8 cellular contexts compared by ENCODE assay signal in the genomic region with DNA sequence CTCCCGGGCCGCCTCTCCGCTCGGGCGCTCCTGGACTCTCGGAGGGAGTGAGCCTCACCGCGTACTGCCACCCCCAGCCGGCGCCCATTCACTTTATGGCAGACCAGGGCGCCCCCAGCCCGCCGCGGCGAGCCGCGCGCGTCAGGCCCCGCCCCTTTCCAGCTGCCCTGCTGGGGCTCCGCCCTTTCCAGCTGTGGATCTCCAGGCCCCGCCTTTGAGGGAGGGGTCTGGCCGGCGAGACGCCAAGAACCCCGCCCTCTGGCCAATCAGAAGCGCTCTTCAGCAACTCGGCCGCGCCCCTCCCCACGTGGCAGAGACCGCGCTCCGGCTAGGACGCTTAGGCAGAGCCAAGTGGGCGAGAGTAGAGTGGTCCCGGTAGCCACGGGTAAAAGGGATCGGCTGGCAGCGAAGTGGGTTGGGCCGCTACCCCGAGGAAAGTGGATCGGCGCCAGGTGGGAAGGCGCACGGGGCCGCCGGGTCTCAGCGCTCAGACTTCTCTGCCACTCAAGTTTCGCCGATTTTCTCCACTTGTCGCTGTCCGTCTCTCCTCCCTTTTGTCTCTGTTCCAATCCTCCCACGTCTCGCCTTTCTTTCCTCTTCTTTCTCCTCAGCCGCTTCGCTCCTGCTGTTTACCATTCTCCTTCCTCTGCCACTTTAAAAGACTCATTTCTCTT. TPM values are rescaled to one million over a fixed set of nuclear protein-coding genes. Genes with fewer than 3 reads are reported as not detected.
DNase-seq lines count a peak whose midpoint lies in the region; ATAC-seq and TF ChIP-seq lines count a peak whose summit lies in the region.

Gene PITX3 (minus strand): TSS at position 69 of the 674 bp plus-strand sequence. CDS start 9,432 bp downstream, outside the sequence.

- DNase-seq in NOMO-1 (lab: John Stamatoyannopoulos, UW; ENCODE audit: unreplicated experiment in 2 of 2) (peak; percentile 57 to 67), activated T-cell treated with anti-CD3 and anti-CD28 coated beads for 24 hours (ENCODE audit: low read depth) (peak; percentile 90), epithelial cell of esophagus (ENCODE audit: low read depth) (peak; percentile 95), mucosa of descending colon (peak; percentile 92 to 96 (median 95))
- DNase-seq in stimulated activated CD8-positive, alpha-beta memory T cell treated with anti-CD3 and anti-CD28 coated beads, Interleukin-15, amount 100 ng/mL, for 48 hours (ENCODE audit: low read depth in 2 of 2) = peak; percentile 87 to 92

- no peaks in the 10 kb centered on the region for H3K36me3 ChIP-seq in mucosa of descending colon (ENCODE audit: low read depth)

- H3K4me1 ChIP-seq in mucosa of descending colon (ENCODE audit: low read depth) = peaks cover 27% of the 10 kb centered on the region

- H3K27ac ChIP-seq in 22Rv1 = peak within 1 kb of the TSS; percentile 12; the same call in 1 of the 2 replicates

- intact Hi-C loops in mucosa of descending colon (cut with DNase I, micrococcal nuclease) = no loop called here

- TF ChIP-seq CTCF in 22Rv1 (IDR thresholded peaks at IDR 0.05) = peak; percentile 19
- no peak for TF ChIP-seq CTCF in epithelial cell of esophagus (IDR thresholded peaks at IDR 0.05; ENCODE audit: insufficient read depth, low read depth, low read length, missing control alignments)
- TF ChIP-seq CTCF in mucosa of descending colon (IDR thresholded peaks at IDR 0.05) = no peak

- no peaks in the 10 kb centered on the region for H3K9me3 ChIP-seq in mucosa of descending colon

- ATAC-seq in GM18498 (IDR thresholded peaks at IDR 0.05; ENCODE audit: unreplicated experiment) (peak; percentile 34), HG03135 (IDR thresholded peaks at IDR 0.05; ENCODE audit: unreplicated experiment) (peak; percentile 52), mucosa of descending colon (peak; percentile 71)

- peak within 1 kb of the TSS; percentile 59 for H3K4me3 ChIP-seq in epithelial cell of esophagus (ENCODE audit: low read length)
- H3K4me3 ChIP-seq in mucosa of descending colon = no peak within 1 kb of the TSS

RNA-seq across cellular contexts. Expression of gene PITX3, which starts in this region (rescaled TPM):
- total RNA-seq in mucosa of descending colon = not detected

Comparison
In these comparisons a context has a peak if more than half of its experiments do, and no peak if none do; other contexts are left out.
1. Peak in DNase-seq and ATAC-seq in mucosa of descending colon; RNA of the gene not detected or under 1 TPM.